In the genomic region with DNA sequence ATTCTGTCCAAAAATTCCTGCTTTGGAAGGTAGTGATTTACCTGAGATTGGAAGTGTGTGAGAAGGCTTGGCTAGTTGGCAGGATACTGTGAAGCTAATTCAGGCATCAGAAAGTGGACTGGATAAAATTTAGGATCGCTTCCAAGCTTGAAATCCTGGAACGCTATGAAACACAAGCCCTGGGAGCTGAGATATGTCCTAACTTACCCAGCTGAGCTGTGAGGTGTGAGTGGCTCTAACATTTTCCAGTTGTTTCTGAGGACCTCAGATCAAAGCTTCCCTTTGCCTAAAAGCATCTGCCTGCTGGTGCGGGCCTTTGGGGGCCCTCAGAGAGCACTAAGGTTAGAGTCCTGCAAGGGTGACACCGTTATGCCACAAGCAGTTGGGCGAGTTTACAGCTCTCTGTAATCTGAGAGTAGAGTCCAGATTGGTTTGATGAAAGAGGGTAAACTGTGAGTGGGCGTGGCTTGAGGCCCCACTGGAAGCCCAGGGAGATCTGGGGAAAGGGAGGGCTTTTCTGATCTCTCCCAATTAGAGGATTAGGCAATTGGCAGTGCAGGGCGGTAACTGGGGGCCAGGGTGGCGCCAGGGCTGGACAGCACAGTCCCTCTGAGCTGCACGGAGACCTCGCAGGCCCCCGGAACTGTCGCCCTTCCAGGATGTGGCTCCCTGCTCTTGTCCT, we compare ENCODE assay signal across 1 cellular context.
TF ChIP-seq lines count a peak whose summit lies in the region.

No MANE protein-coding gene starts in this region.

TF ChIP-seq in HepG2, 621 proteins besides CTCF, POLR2A, EP300 and RAD21 (continued from another document):
- TF ChIP-seq ZNF614 (CRISPR knock-in tag; IDR thresholded peaks at IDR 0.05; ENCODE audit: borderline replicate concordance), result no peak
- no peak for TF ChIP-seq ATF1 (CRISPR knock-in tag; IDR thresholded peaks at IDR 0.05)
- no peak for TF ChIP-seq MED13 (CRISPR knock-in tag; IDR thresholded peaks at IDR 0.05)
- TF ChIP-seq ZNF740 (CRISPR knock-in tag; IDR thresholded peaks at IDR 0.05), result no peak
- TF ChIP-seq, protein P1, sequence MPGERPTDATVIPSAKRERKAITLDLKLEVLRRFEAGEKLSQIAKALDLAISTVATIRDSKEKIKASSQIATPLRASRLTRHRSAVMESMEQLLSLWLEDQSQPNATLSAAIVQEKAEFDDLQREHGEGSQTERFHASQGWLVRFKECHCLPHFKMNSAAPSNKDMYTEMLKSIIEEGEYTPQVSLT (CRISPR knock-in tag; IDR thresholded peaks at IDR 0.05; ENCODE audit: borderline replicate concordance, low read depth), result no peak
- no peak for TF ChIP-seq BORCS8-MEF2B (CRISPR knock-in tag; IDR thresholded peaks at IDR 0.05)
- TF ChIP-seq CREM (IDR thresholded peaks at IDR 0.05), result no peak
- no peak for TF ChIP-seq CREM (CRISPR knock-in tag; IDR thresholded peaks at IDR 0.05)
- peak; percentile 34; the same call in 1 of the 2 replicates for TF ChIP-seq ZSCAN21 (CRISPR knock-in tag; IDR thresholded peaks at IDR 0.05; ENCODE audit: borderline replicate concordance)
- peak; percentile 31; the same call in 1 of the 2 replicates for TF ChIP-seq ZNF143 (CRISPR knock-in tag; IDR thresholded peaks at IDR 0.05)
- peak; percentile 68; the same call in 1 of the 2 replicates for TF ChIP-seq TBX2 (CRISPR knock-in tag; IDR thresholded peaks at IDR 0.05; ENCODE audit: borderline replicate concordance)
- TF ChIP-seq ESRRA (CRISPR knock-in tag; IDR thresholded peaks at IDR 0.05; ENCODE audit: low read depth), result no peak
- no peak for TF ChIP-seq FLYWCH1 (CRISPR knock-in tag; IDR thresholded peaks at IDR 0.05)
- TF ChIP-seq, protein P2, sequence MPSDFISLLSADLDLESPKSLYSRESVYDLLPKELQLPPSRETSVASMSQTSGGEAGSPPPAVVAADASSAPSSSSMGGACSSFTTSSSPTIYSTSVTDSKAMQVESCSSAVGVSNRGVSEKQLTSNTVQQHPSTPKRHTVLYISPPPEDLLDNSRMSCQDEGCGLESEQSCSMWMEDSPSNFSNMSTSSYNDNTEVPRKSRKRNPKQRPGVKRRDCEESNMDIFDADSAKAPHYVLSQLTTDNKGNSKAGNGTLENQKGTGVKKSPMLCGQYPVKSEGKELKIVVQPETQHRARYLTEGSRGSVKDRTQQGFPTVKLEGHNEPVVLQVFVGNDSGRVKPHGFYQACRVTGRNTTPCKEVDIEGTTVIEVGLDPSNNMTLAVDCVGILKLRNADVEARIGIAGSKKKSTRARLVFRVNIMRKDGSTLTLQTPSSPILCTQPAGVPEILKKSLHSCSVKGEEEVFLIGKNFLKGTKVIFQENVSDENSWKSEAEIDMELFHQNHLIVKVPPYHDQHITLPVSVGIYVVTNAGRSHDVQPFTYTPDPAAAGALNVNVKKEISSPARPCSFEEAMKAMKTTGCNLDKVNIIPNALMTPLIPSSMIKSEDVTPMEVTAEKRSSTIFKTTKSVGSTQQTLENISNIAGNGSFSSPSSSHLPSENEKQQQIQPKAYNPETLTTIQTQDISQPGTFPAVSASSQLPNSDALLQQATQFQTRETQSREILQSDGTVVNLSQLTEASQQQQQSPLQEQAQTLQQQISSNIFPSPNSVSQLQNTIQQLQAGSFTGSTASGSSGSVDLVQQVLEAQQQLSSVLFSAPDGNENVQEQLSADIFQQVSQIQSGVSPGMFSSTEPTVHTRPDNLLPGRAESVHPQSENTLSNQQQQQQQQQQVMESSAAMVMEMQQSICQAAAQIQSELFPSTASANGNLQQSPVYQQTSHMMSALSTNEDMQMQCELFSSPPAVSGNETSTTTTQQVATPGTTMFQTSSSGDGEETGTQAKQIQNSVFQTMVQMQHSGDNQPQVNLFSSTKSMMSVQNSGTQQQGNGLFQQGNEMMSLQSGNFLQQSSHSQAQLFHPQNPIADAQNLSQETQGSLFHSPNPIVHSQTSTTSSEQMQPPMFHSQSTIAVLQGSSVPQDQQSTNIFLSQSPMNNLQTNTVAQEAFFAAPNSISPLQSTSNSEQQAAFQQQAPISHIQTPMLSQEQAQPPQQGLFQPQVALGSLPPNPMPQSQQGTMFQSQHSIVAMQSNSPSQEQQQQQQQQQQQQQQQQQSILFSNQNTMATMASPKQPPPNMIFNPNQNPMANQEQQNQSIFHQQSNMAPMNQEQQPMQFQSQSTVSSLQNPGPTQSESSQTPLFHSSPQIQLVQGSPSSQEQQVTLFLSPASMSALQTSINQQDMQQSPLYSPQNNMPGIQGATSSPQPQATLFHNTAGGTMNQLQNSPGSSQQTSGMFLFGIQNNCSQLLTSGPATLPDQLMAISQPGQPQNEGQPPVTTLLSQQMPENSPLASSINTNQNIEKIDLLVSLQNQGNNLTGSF (CRISPR knock-in tag; IDR thresholded peaks at IDR 0.05), result no peak
- TF ChIP-seq ZNF550 (CRISPR knock-in tag; IDR thresholded peaks at IDR 0.05; ENCODE audit: borderline replicate concordance), result no peak
- TF ChIP-seq HIVEP1 (CRISPR knock-in tag; IDR thresholded peaks at IDR 0.05), result no peak
- TF ChIP-seq NFE2L2 (IDR thresholded peaks at IDR 0.05; ENCODE audit: low read length), result no peak
- no peak; the same call in 1 of the 2 replicates for TF ChIP-seq ZNF350 (CRISPR knock-in tag; IDR thresholded peaks at IDR 0.05; ENCODE audit: borderline replicate concordance, low read depth)
- TF ChIP-seq SAFB2 (CRISPR knock-in tag; IDR thresholded peaks at IDR 0.05; ENCODE audit: borderline replicate concordance, low read depth), result no peak
- no peak for TF ChIP-seq MTF2 (CRISPR knock-in tag; IDR thresholded peaks at IDR 0.05; ENCODE audit: borderline replicate concordance)
- no peak for TF ChIP-seq NFIB (CRISPR knock-in tag; IDR thresholded peaks at IDR 0.05; ENCODE audit: borderline replicate concordance)
- no peak for TF ChIP-seq ZNF510 (CRISPR knock-in tag; IDR thresholded peaks at IDR 0.05; ENCODE audit: low read depth)
- no peak for TF ChIP-seq NONO (IDR thresholded peaks at IDR 0.05)
- no peak for TF ChIP-seq NONO (CRISPR knock-in tag; conservative IDR thresholded peaks at IDR 0.05)
- TF ChIP-seq ZMAT3 (CRISPR knock-in tag; conservative IDR thresholded peaks at IDR 0.05), result no peak
- no peak for TF ChIP-seq ZNF775 (CRISPR knock-in tag; IDR thresholded peaks at IDR 0.05; ENCODE audit: borderline replicate concordance)
- TF ChIP-seq UBTF (CRISPR knock-in tag; IDR thresholded peaks at IDR 0.05), result 0 out of 2 replicates have a peak, but pooled peaks have one; percentile 18
- no peak for TF ChIP-seq DR1 (CRISPR knock-in tag; IDR thresholded peaks at IDR 0.05)
- TF ChIP-seq ETV5 (CRISPR knock-in tag; IDR thresholded peaks at IDR 0.05; ENCODE audit: borderline replicate concordance), result peak; percentile 48
- TF ChIP-seq AHDC1 (CRISPR knock-in tag; IDR thresholded peaks at IDR 0.05; ENCODE audit: borderline replicate concordance), result no peak
- no peak for TF ChIP-seq EEA1 (CRISPR knock-in tag; IDR thresholded peaks at IDR 0.05; ENCODE audit: borderline replicate concordance)
- no peak for TF ChIP-seq TCF12 (IDR thresholded peaks at IDR 0.05)
- no peak for TF ChIP-seq TCF12 (CRISPR knock-in tag; IDR thresholded peaks at IDR 0.05)
- no peak for TF ChIP-seq ZNF326 (CRISPR knock-in tag; IDR thresholded peaks at IDR 0.05; ENCODE audit: borderline replicate concordance)
- no peak for TF ChIP-seq ZSCAN20 (CRISPR knock-in tag; IDR thresholded peaks at IDR 0.05; ENCODE audit: borderline replicate concordance)
- TF ChIP-seq MEIS1 (CRISPR knock-in tag; IDR thresholded peaks at IDR 0.05; ENCODE audit: borderline replicate concordance), result no peak
- TF ChIP-seq NRL (CRISPR knock-in tag; IDR thresholded peaks at IDR 0.05; ENCODE audit: borderline replicate concordance), result no peak
- no peak for TF ChIP-seq TRIM24 (CRISPR knock-in tag; IDR thresholded peaks at IDR 0.05)
- TF ChIP-seq, protein P3, sequence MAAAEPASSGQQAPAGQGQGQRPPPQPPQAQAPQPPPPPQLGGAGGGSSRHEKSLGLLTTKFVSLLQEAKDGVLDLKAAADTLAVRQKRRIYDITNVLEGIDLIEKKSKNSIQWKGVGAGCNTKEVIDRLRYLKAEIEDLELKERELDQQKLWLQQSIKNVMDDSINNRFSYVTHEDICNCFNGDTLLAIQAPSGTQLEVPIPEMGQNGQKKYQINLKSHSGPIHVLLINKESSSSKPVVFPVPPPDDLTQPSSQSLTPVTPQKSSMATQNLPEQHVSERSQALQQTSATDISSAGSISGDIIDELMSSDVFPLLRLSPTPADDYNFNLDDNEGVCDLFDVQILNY (CRISPR knock-in tag; conservative IDR thresholded peaks at IDR 0.05), result no peak
TF ChIP-seq in HepG2: peak in this region for 48.
